ENCODE assay signal across 1 cellular context in the genomic region with DNA sequence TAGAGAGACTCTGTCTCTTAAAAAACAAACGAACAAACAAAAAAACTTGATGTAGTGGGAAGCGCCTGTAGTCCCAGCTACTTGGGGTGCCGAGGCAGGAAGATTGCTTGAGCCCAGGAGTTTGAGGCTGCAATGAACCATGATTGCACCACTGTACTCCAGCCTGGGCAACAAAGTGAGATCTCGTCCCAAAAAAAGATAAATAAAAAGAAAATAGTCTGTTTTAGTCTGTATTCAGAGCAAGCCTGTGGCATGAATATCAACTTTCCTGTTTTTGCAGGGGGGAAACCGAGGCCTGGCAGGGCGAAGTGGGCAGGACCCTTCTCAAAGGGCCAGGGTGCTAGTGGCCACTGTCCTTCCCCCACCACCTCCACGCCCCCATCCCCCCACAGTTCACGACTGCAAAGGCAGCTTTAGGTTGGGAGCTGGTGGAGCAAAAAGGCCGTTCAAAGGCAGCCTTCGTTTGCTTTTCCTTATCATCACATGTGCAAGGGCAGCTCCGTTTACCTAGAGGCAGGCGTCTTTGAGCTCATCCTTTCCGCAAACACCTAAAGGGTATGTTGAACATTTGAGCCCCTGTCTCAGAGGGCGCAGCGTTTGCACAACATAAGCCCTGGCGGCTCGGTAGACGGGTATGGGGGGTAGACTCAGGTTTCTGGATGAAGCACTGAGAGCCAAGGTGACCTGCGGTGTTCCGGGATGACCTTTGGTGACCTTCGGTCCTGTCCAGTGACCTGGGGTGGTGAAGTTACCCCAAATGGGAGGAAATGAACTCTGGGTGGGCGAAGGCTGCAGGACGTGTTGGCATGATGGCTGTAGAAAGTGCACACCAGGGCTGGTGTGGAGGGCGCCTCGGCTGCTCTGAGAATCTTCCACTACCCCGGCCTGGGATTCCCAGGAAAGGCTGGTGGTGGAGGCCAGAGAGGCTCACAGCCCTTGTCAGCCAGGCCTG.
TF ChIP-seq lines count a peak whose summit lies in the region.

No MANE protein-coding gene starts in this region.

TF ChIP-seq in HepG2, 621 proteins besides CTCF, POLR2A, EP300 and RAD21 (continued from another document and continues in another):
- TF ChIP-seq, protein P1, sequence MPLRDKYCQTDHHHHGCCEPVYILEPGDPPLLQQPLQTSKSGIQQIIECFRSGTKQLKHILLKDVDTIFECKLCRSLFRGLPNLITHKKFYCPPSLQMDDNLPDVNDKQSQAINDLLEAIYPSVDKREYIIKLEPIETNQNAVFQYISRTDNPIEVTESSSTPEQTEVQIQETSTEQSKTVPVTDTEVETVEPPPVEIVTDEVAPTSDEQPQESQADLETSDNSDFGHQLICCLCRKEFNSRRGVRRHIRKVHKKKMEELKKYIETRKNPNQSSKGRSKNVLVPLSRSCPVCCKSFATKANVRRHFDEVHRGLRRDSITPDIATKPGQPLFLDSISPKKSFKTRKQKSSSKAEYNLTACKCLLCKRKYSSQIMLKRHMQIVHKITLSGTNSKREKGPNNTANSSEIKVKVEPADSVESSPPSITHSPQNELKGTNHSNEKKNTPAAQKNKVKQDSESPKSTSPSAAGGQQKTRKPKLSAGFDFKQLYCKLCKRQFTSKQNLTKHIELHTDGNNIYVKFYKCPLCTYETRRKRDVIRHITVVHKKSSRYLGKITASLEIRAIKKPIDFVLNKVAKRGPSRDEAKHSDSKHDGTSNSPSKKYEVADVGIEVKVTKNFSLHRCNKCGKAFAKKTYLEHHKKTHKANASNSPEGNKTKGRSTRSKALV (CRISPR knock-in tag; IDR thresholded peaks at IDR 0.05): peak; percentile 66; the same call in 1 of the 2 replicates
- no peak for TF ChIP-seq CBX2 (IDR thresholded peaks at IDR 0.05; ENCODE audit: low read depth, low read length)
- no peak for TF ChIP-seq CBX2 (CRISPR knock-in tag; IDR thresholded peaks at IDR 0.05; ENCODE audit: low read depth)
- TF ChIP-seq, protein P2, sequence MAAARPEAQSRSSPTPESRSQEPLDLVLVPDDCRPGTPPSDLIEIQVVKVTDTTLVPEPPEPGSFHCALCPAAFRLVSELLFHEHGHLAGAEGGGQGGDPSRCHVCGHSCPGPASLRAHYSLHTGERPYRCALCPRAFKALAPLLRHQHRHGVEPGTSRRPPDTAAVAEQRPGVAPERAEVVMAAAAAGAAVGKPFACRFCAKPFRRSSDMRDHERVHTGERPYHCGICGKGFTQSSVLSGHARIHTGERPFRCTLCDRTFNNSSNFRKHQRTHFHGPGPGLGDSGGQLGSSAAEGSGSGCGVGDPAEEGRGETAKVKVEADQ (CRISPR knock-in tag; IDR thresholded peaks at IDR 0.05; ENCODE audit: borderline replicate concordance): peak; percentile 78; the same call in 1 of the 2 replicates
- no peak for TF ChIP-seq NR3C1 (CRISPR knock-in tag; IDR thresholded peaks at IDR 0.05)
- TF ChIP-seq, protein P3, sequence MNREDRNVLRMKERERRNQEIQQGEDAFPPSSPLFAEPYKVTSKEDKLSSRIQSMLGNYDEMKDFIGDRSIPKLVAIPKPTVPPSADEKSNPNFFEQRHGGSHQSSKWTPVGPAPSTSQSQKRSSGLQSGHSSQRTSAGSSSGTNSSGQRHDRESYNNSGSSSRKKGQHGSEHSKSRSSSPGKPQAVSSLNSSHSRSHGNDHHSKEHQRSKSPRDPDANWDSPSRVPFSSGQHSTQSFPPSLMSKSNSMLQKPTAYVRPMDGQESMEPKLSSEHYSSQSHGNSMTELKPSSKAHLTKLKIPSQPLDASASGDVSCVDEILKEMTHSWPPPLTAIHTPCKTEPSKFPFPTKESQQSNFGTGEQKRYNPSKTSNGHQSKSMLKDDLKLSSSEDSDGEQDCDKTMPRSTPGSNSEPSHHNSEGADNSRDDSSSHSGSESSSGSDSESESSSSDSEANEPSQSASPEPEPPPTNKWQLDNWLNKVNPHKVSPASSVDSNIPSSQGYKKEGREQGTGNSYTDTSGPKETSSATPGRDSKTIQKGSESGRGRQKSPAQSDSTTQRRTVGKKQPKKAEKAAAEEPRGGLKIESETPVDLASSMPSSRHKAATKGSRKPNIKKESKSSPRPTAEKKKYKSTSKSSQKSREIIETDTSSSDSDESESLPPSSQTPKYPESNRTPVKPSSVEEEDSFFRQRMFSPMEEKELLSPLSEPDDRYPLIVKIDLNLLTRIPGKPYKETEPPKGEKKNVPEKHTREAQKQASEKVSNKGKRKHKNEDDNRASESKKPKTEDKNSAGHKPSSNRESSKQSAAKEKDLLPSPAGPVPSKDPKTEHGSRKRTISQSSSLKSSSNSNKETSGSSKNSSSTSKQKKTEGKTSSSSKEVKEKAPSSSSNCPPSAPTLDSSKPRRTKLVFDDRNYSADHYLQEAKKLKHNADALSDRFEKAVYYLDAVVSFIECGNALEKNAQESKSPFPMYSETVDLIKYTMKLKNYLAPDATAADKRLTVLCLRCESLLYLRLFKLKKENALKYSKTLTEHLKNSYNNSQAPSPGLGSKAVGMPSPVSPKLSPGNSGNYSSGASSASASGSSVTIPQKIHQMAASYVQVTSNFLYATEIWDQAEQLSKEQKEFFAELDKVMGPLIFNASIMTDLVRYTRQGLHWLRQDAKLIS (CRISPR knock-in tag; IDR thresholded peaks at IDR 0.05): peak; percentile 84
- peak; percentile 91 for TF ChIP-seq BHLHE40 (IDR thresholded peaks at IDR 0.05; ENCODE audit: low read length)
- TF ChIP-seq ZNF230 (CRISPR knock-in tag; IDR thresholded peaks at IDR 0.05): peak; percentile 61; the same call in 1 of the 2 replicates
- peak; percentile 78 for TF ChIP-seq ZSCAN9 (CRISPR knock-in tag; IDR thresholded peaks at IDR 0.05; ENCODE audit: borderline replicate concordance)
- TF ChIP-seq FOXK1 (CRISPR knock-in tag; IDR thresholded peaks at IDR 0.05; ENCODE audit: borderline replicate concordance, low read depth): peak; percentile 81; the same call in 1 of the 2 replicates
- peak; percentile 98 for TF ChIP-seq ISL2 (CRISPR knock-in tag; IDR thresholded peaks at IDR 0.05)
- no peak; the same call in 1 of the 2 replicates for TF ChIP-seq RFXANK (CRISPR knock-in tag; IDR thresholded peaks at IDR 0.05)
- TF ChIP-seq KMT2A (CRISPR knock-in tag; IDR thresholded peaks at IDR 0.05): peak; percentile 56; the same call in 1 of the 2 replicates
- TF ChIP-seq CCDC6 (CRISPR knock-in tag; IDR thresholded peaks at IDR 0.05): peak; percentile 97
- no peak for TF ChIP-seq NFATC3 (CRISPR knock-in tag; IDR thresholded peaks at IDR 0.05)
- TF ChIP-seq, protein P4, sequence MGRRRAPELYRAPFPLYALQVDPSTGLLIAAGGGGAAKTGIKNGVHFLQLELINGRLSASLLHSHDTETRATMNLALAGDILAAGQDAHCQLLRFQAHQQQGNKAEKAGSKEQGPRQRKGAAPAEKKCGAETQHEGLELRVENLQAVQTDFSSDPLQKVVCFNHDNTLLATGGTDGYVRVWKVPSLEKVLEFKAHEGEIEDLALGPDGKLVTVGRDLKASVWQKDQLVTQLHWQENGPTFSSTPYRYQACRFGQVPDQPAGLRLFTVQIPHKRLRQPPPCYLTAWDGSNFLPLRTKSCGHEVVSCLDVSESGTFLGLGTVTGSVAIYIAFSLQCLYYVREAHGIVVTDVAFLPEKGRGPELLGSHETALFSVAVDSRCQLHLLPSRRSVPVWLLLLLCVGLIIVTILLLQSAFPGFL (CRISPR knock-in tag; IDR thresholded peaks at IDR 0.05): no peak
- TF ChIP-seq, protein P5, sequence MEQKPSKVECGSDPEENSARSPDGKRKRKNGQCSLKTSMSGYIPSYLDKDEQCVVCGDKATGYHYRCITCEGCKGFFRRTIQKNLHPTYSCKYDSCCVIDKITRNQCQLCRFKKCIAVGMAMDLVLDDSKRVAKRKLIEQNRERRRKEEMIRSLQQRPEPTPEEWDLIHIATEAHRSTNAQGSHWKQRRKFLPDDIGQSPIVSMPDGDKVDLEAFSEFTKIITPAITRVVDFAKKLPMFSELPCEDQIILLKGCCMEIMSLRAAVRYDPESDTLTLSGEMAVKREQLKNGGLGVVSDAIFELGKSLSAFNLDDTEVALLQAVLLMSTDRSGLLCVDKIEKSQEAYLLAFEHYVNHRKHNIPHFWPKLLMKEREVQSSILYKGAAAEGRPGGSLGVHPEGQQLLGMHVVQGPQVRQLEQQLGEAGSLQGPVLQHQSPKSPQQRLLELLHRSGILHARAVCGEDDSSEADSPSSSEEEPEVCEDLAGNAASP (CRISPR knock-in tag; IDR thresholded peaks at IDR 0.05; ENCODE audit: borderline replicate concordance): peak; percentile 95
- peak; percentile 95 for TF ChIP-seq RCOR2 (CRISPR knock-in tag; IDR thresholded peaks at IDR 0.05)
- TF ChIP-seq, protein P6, sequence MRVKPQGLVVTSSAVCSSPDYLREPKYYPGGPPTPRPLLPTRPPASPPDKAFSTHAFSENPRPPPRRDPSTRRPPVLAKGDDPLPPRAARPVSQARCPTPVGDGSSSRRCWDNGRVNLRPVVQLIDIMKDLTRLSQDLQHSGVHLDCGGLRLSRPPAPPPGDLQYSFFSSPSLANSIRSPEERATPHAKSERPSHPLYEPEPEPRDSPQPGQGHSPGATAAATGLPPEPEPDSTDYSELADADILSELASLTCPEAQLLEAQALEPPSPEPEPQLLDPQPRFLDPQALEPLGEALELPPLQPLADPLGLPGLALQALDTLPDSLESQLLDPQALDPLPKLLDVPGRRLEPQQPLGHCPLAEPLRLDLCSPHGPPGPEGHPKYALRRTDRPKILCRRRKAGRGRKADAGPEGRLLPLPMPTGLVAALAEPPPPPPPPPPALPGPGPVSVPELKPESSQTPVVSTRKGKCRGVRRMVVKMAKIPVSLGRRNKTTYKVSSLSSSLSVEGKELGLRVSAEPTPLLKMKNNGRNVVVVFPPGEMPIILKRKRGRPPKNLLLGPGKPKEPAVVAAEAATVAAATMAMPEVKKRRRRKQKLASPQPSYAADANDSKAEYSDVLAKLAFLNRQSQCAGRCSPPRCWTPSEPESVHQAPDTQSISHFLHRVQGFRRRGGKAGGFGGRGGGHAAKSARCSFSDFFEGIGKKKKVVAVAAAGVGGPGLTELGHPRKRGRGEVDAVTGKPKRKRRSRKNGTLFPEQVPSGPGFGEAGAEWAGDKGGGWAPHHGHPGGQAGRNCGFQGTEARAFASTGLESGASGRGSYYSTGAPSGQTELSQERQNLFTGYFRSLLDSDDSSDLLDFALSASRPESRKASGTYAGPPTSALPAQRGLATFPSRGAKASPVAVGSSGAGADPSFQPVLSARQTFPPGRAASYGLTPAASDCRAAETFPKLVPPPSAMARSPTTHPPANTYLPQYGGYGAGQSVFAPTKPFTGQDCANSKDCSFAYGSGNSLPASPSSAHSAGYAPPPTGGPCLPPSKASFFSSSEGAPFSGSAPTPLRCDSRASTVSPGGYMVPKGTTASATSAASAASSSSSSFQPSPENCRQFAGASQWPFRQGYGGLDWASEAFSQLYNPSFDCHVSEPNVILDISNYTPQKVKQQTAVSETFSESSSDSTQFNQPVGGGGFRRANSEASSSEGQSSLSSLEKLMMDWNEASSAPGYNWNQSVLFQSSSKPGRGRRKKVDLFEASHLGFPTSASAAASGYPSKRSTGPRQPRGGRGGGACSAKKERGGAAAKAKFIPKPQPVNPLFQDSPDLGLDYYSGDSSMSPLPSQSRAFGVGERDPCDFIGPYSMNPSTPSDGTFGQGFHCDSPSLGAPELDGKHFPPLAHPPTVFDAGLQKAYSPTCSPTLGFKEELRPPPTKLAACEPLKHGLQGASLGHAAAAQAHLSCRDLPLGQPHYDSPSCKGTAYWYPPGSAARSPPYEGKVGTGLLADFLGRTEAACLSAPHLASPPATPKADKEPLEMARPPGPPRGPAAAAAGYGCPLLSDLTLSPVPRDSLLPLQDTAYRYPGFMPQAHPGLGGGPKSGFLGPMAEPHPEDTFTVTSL (CRISPR knock-in tag; IDR thresholded peaks at IDR 0.05; ENCODE audit: borderline replicate concordance): peak; percentile 94
- TF ChIP-seq ZBTB1 (CRISPR knock-in tag; IDR thresholded peaks at IDR 0.05; ENCODE audit: borderline replicate concordance): no peak
- TF ChIP-seq FOXM1 (CRISPR knock-in tag; IDR thresholded peaks at IDR 0.05): no peak
- peak; percentile 39; the same call in 1 of the 2 replicates for TF ChIP-seq ZSCAN31 (CRISPR knock-in tag; IDR thresholded peaks at IDR 0.05; ENCODE audit: low read depth)
- TF ChIP-seq, protein P7, sequence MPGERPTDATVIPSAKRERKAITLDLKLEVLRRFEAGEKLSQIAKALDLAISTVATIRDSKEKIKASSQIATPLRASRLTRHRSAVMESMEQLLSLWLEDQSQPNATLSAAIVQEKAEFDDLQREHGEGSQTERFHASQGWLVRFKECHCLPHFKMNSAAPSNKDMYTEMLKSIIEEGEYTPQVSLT (CRISPR knock-in tag; IDR thresholded peaks at IDR 0.05; ENCODE audit: borderline replicate concordance, low read depth): no peak
- TF ChIP-seq, protein P8, sequence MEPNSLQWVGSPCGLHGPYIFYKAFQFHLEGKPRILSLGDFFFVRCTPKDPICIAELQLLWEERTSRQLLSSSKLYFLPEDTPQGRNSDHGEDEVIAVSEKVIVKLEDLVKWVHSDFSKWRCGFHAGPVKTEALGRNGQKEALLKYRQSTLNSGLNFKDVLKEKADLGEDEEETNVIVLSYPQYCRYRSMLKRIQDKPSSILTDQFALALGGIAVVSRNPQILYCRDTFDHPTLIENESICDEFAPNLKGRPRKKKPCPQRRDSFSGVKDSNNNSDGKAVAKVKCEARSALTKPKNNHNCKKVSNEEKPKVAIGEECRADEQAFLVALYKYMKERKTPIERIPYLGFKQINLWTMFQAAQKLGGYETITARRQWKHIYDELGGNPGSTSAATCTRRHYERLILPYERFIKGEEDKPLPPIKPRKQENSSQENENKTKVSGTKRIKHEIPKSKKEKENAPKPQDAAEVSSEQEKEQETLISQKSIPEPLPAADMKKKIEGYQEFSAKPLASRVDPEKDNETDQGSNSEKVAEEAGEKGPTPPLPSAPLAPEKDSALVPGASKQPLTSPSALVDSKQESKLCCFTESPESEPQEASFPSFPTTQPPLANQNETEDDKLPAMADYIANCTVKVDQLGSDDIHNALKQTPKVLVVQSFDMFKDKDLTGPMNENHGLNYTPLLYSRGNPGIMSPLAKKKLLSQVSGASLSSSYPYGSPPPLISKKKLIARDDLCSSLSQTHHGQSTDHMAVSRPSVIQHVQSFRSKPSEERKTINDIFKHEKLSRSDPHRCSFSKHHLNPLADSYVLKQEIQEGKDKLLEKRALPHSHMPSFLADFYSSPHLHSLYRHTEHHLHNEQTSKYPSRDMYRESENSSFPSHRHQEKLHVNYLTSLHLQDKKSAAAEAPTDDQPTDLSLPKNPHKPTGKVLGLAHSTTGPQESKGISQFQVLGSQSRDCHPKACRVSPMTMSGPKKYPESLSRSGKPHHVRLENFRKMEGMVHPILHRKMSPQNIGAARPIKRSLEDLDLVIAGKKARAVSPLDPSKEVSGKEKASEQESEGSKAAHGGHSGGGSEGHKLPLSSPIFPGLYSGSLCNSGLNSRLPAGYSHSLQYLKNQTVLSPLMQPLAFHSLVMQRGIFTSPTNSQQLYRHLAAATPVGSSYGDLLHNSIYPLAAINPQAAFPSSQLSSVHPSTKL (CRISPR knock-in tag; IDR thresholded peaks at IDR 0.05): peak; percentile 97
- peak; percentile 90; the same call in 1 of the 2 replicates for TF ChIP-seq MIER3 (CRISPR knock-in tag; IDR thresholded peaks at IDR 0.05; ENCODE audit: borderline replicate concordance)
- no peak for TF ChIP-seq NR1H2 (CRISPR knock-in tag; IDR thresholded peaks at IDR 0.05; ENCODE audit: borderline replicate concordance, low read depth)
- peak; percentile 89 for TF ChIP-seq ARNT2 (CRISPR knock-in tag; IDR thresholded peaks at IDR 0.05; ENCODE audit: low read depth)
- TF ChIP-seq CCAR2 (optimal IDR thresholded peaks at IDR 0.05; ENCODE audit: low read depth, low read length): no peak
- peak; percentile 98 for TF ChIP-seq PITX1 (CRISPR knock-in tag; IDR thresholded peaks at IDR 0.05)
- TF ChIP-seq, protein P9, sequence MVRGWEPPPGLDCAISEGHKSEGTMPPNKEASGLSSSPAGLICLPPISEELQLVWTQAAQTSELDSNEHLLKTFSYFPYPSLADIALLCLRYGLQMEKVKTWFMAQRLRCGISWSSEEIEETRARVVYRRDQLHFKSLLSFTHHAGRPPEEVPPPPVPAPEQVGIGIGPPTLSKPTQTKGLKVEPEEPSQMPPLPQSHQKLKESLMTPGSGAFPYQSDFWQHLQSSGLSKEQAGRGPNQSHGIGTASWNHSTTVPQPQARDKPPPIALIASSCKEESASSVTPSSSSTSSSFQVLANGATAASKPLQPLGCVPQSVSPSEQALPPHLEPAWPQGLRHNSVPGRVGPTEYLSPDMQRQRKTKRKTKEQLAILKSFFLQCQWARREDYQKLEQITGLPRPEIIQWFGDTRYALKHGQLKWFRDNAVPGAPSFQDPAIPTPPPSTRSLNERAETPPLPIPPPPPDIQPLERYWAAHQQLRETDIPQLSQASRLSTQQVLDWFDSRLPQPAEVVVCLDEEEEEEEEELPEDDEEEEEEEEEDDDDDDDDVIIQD (CRISPR knock-in tag; IDR thresholded peaks at IDR 0.05; ENCODE audit: low read depth): peak; percentile 37
